Comparison of ENCODE assay signal across 13 cellular contexts in the genomic region with DNA sequence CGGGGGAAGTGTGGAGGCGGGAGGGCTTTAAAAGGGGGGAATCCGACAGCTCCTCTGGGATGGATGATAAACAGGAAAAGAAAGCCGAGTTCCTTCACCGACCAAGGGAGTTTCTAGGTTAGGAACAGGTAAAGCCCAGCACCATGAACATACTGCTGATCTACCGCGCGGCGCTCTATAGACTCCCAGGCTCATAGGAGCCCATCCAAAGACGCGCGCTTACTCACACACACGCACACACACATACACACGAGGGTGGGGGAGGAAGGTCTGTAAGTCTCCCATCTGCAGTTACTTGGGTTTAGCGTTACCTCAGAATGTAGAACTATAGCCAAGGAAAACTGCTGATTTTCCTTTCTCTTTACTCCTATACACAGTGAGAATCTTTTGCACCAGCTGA. TPM values are rescaled to one million over a fixed set of nuclear protein-coding genes. Genes with fewer than 3 reads are reported as not detected.
DNase-seq lines count a peak whose midpoint lies in the region; TF ChIP-seq lines count a peak whose summit lies in the region.
"Had no signal": no experiment of that assay in that cellular context is flagged by ENCODE, and none has a peak within 500 bp of the region (broad histone marks: within the 10 kb centered on the region; RNA-seq: fewer than 3 reads in every experiment).

No MANE protein-coding gene starts in this region.

- H3K27me3 ChIP-seq in ascending aorta (no peaks in the 10 kb centered on the region), iPS-18a (ENCODE audit: control insufficient read depth, insufficient read depth, low read length) (peaks cover 59% of the 10 kb centered on the region)

- H3K36me3 Mint-ChIP-seq in activated naive CD4-positive, alpha-beta T cell treated with anti-CD3 and anti-CD28 coated beads for 36 hours (ENCODE audit: low read depth) = peaks cover 2% of the 10 kb centered on the region
- H3K36me3 Mint-ChIP-seq in chondrocyte (ENCODE audit: low read depth) = peaks cover 2% of the 10 kb centered on the region
- H3K36me3 Mint-ChIP-seq: activated naive CD4-positive, alpha-beta T cell treated with anti-CD3 and anti-CD28 coated beads, Interleukin-2, amount 10 ng/mL, durations not matched to agents 7 days and 5 days had no signal

- DNase-seq in DMS 273 (lab: John Stamatoyannopoulos, UW; ENCODE audit: unreplicated experiment) (peak; percentile 63), DMS 273 treated with DMSO at 0.1 percent for 48 hours (lab: John Stamatoyannopoulos, UW) (no peak), ascending aorta (ENCODE audit: low spot score in 2 of 2) (no peak), renal cortical epithelial cell (ENCODE audit: low read depth) (peak; percentile 8), chondrocyte (ENCODE audit: low spot score) (no peak), mesenteric fat pad (ENCODE audit: low spot score) (no peak)
- DNase-seq in activated naive CD4-positive, alpha-beta T cell treated with anti-CD3 and anti-CD28 coated beads for 36 hours = no peak
- DNase-seq: activated naive CD4-positive, alpha-beta T cell treated with anti-CD3 and anti-CD28 coated beads, Interleukin-2, amount 10 ng/mL, durations not matched to agents 7 days and 5 days; effector memory CD8-positive, alpha-beta T cell had no signal

- TF ChIP-seq CTCF in ascending aorta (IDR thresholded peaks at IDR 0.05) (no peak), chondrocyte (IDR thresholded peaks at IDR 0.05) (no peak)

- H3K36me3 ChIP-seq in ascending aorta = no peaks in the 10 kb centered on the region
- H3K36me3 ChIP-seq in iPS-18a (ENCODE audit: control insufficient read depth, low read depth, low read length) = no peaks in the 10 kb centered on the region
- H3K36me3 ChIP-seq: SJSA1 had no signal

- no peaks in the 10 kb centered on the region for H3K4me1 ChIP-seq in ascending aorta
- peaks cover 24% of the 10 kb centered on the region for H3K4me1 ChIP-seq in iPS-18a (ENCODE audit: control insufficient read depth, low read depth, low read length)
- H3K4me1 ChIP-seq: SJSA1 had no signal

- peaks cover 13% of the 10 kb centered on the region for H3K4me1 Mint-ChIP-seq in activated naive CD4-positive, alpha-beta T cell treated with anti-CD3 and anti-CD28 coated beads for 36 hours (ENCODE audit: low read depth)
- H3K4me1 Mint-ChIP-seq in chondrocyte (ENCODE audit: low read depth) = peaks cover 22% of the 10 kb centered on the region

- H3K4me3 ChIP-seq in ascending aorta = peak overlapping the region; percentile 53 to 57
- peak overlapping the region; percentile 68 for H3K4me3 ChIP-seq in iPS-18a (ENCODE audit: low read length)
- H3K4me3 ChIP-seq: SJSA1 had no signal

- H3K27me3 Mint-ChIP-seq in activated naive CD4-positive, alpha-beta T cell treated with anti-CD3 and anti-CD28 coated beads for 36 hours (ENCODE audit: low read depth) = peaks cover 62% of the 10 kb centered on the region
- peaks cover 58% of the 10 kb centered on the region for H3K27me3 Mint-ChIP-seq in chondrocyte (ENCODE audit: low read depth)

- no peak overlapping the region for H3K4me3 Mint-ChIP-seq in activated naive CD4-positive, alpha-beta T cell treated with anti-CD3 and anti-CD28 coated beads for 36 hours
- no peak overlapping the region for H3K4me3 Mint-ChIP-seq in chondrocyte (ENCODE audit: unreplicated experiment)
- H3K4me3 Mint-ChIP-seq: activated naive CD4-positive, alpha-beta T cell treated with anti-CD3 and anti-CD28 coated beads, Interleukin-2, amount 10 ng/mL, durations not matched to agents 7 days and 5 days; effector memory CD8-positive, alpha-beta T cell had no signal

- CTCF ChIA-PET in activated naive CD4-positive, alpha-beta T cell treated with anti-CD3 and anti-CD28 coated beads for 36 hours (lab: Charles Lee) = no interaction called here

- intact Hi-C loops in ascending aorta (cut with DNase I) = no loop called here
- intact Hi-C loops in activated naive CD4-positive, alpha-beta T cell treated with anti-CD3 and anti-CD28 coated beads for 36 hours (cut with micrococcal nuclease) = loop anchor here (5.0 kb wide), 1 partner anchor 1042 kb away; no protein-coding TSS in a partner anchor

- no peak overlapping the region for H3K27ac Mint-ChIP-seq in activated naive CD4-positive, alpha-beta T cell treated with anti-CD3 and anti-CD28 coated beads for 36 hours
- H3K27ac Mint-ChIP-seq in chondrocyte (ENCODE audit: unreplicated experiment) = no peak overlapping the region
- H3K27ac Mint-ChIP-seq: activated naive CD4-positive, alpha-beta T cell treated with anti-CD3 and anti-CD28 coated beads, Interleukin-2, amount 10 ng/mL, durations not matched to agents 7 days and 5 days; effector memory CD8-positive, alpha-beta T cell had no signal

- H3K9me3 ChIP-seq in ascending aorta (no peaks in the 10 kb centered on the region), iPS-18a (ENCODE audit: control insufficient read depth, low read depth, low read length) (no peaks in the 10 kb centered on the region)

- no peak overlapping the region for H3K9ac ChIP-seq in iPS-18a (ENCODE audit: low read length)

- H3K27ac ChIP-seq in ascending aorta = no peak overlapping the region
- no peak overlapping the region for H3K27ac ChIP-seq in iPS-18a (ENCODE audit: low read length)
- H3K27ac ChIP-seq: 22Rv1, SJSA1 had no signal

- peaks cover 7% of the 10 kb centered on the region for H3K9me3 Mint-ChIP-seq in activated naive CD4-positive, alpha-beta T cell treated with anti-CD3 and anti-CD28 coated beads for 36 hours
- H3K9me3 Mint-ChIP-seq in chondrocyte (ENCODE audit: low read depth) = peaks cover 12% of the 10 kb centered on the region

RNA-seq across cellular contexts. Expression of a gene that starts 2.6 kb away (rescaled TPM):
- 0.21 TPM for total RNA-seq in ascending aorta
- total RNA-seq in renal cortical epithelial cell = not detected in 2 replicates
- total RNA-seq in activated naive CD4-positive, alpha-beta T cell treated with anti-CD3 and anti-CD28 coated beads for 36 hours = not detected
- not detected in 3 replicates for total RNA-seq in chondrocyte
- 4.8 TPM for total RNA-seq in mesenteric fat pad
- total RNA-seq: pulmonary artery endothelial cell, SJSA1 had no signal

Comparison
In these comparisons a context has a peak if more than half of its experiments do, and no peak if none do; other contexts are left out.
1. DNase-seq: peak in DMS 273 (single experiment) and renal cortical epithelial cell (single experiment); none in DMS 273 treated with DMSO at 0.1 percent for 48 hours (single experiment), ascending aorta (0 of 2), activated naive CD4-positive, alpha-beta T cell treated with anti-CD3 and anti-CD28 coated beads for 36 hours (single experiment), chondrocyte (single experiment) and mesenteric fat pad (single experiment).